In genomic region chr14:73684627-73685026, GRCh38 we compare ENCODE assay signal across 5 cellular contexts.
"Had no signal": no experiment of that assay in that cellular context is flagged by ENCODE, and none has a peak within 500 bp of the region (broad histone marks: within the 10 kb centered on the region; RNA-seq: fewer than 3 reads in every experiment).

No MANE protein-coding gene starts in this region.

- DNase-seq: H9, HCEC 1CT had no signal

- FAIRE-seq: H1, H54 had no signal

- ATAC-seq: GM23338 had no signal

- H3K4me2 ChIP-seq: GM23338 had no signal

- H3K4me3 ChIP-seq: GM23338 had no signal

- H2AFZ ChIP-seq: GM23338 had no signal
